26 cellular contexts compared by ENCODE assay signal in the genomic region with DNA sequence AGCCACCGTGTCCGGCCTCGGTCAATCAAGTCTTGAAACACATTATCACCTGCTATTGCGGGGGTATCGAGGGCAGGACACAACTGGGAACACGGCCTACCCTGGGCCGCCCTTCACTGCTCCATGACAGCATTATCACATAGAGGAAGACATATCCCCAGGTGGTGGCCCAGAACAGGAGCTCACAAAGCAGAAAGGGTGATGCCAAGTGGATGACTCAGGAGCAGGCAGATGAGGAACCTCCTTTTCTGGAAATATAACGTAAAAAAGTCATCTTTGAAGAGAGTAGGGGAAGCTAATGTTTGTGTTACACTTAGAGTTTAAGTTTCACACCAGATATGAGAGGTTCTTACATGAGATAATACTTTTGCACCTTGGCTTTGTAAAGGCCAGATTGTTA. TPM values are rescaled to one million over a fixed set of nuclear protein-coding genes. Genes with fewer than 3 reads are reported as not detected.
DNase-seq lines count a peak whose midpoint lies in the region; ATAC-seq, FAIRE-seq and TF ChIP-seq lines count a peak whose summit lies in the region.
"Had no signal": no experiment of that assay in that cellular context is flagged by ENCODE, and none has a peak within 500 bp of the region (broad histone marks: within the 10 kb centered on the region; RNA-seq: fewer than 3 reads in every experiment).

No MANE protein-coding gene starts in this region.

- FAIRE-seq in endothelial cell of umbilical vein (lab: Jason Lieb, UNC): peak; percentile 55
- FAIRE-seq: GM18507, H1 had no signal

- no peaks in the 10 kb centered on the region for H3K9me1 ChIP-seq in endothelial cell of umbilical vein (replicated peaks; ENCODE audit: control insufficient read depth, extremely low read depth, insufficient read depth, low read length)

- H3K4me1 ChIP-seq in endothelial cell of umbilical vein (ENCODE audit: control insufficient read depth, extremely low read depth, insufficient read depth, low read length): peaks cover 15% of the 10 kb centered on the region
- H3K4me1 ChIP-seq in osteoblast (ENCODE audit: insufficient read depth, low read length): peaks cover 7% of the 10 kb centered on the region
- no peaks in the 10 kb centered on the region for H3K4me1 ChIP-seq in lower lobe of right lung
- H3K4me1 ChIP-seq: SJSA1 had no signal

- H3K4me3 ChIP-seq in endothelial cell of umbilical vein (replicated peaks in 1 of 3; ENCODE audit: insufficient read depth in 1 of 3, low read depth in 1 of 3, low read length in 3 of 3) (no peak overlapping the region), osteoblast (ENCODE audit: insufficient read depth, low read length) (no peak overlapping the region), lower lobe of right lung (no peak overlapping the region)
- H3K4me3 ChIP-seq: BLaER1, SJSA1 had no signal

- DNase-seq in GM03348 (ENCODE audit: low spot score) (peak; percentile 9), M059J (ENCODE audit: low read depth) (peak; percentile 42), endothelial cell of umbilical vein (ENCODE audit: low read depth, low spot score) (no peak), osteoblast (ENCODE audit: insufficient read length, low spot score, missing footprints) (no peak), T-helper 9 cell (no peak), lower lobe of right lung (no peak)
- DNase-seq: CD4-positive, alpha-beta T cell; COR-L47; DMS79; Kasumi-1; MM.1S; NCI-H1092 treated with DMSO at 0.1 percent for 48 hours; NCI-H1436 treated with DMSO at 0.1 percent for 48 hours; NCI-H2029 treated with DMSO at 0.1 percent for 48 hours; NCI-H226; NCI-H524; NCI-H774 had no signal

- TF ChIP-seq CTCF in endothelial cell of umbilical vein (IDR thresholded peaks at IDR 0.05; ENCODE audit: extremely low read depth in 1 of 2, insufficient read depth in 1 of 2, low read depth in 1 of 2, low read length in 2 of 2) (no peak), osteoblast (IDR thresholded peaks at IDR 0.05; ENCODE audit: extremely low read depth, low read depth, low read length) (no peak), lower lobe of right lung (IDR thresholded peaks at IDR 0.05) (no peak)

- no peak for TF ChIP-seq POLR2A in endothelial cell of umbilical vein (IDR thresholded peaks at IDR 0.05; ENCODE audit: low read depth, low read length)

- H3K9ac ChIP-seq in endothelial cell of umbilical vein (replicated peaks; ENCODE audit: extremely low read depth, insufficient read depth, low read length): no peak overlapping the region
- H3K9ac ChIP-seq: BLaER1 had no signal

- no peaks in the 10 kb centered on the region for H3K27me3 ChIP-seq in endothelial cell of umbilical vein (ENCODE audit: control insufficient read depth in 2 of 2, insufficient read depth in 2 of 2, low read length in 2 of 2)
- H3K27me3 ChIP-seq in osteoblast (ENCODE audit: insufficient read depth, low read length): no peaks in the 10 kb centered on the region
- H3K27me3 ChIP-seq in lower lobe of right lung (ENCODE audit: low read depth): no peaks in the 10 kb centered on the region
- H3K27me3 ChIP-seq: BLaER1, SJSA1 had no signal

- BruUV-seq in endothelial cell of umbilical vein (replicated peaks; lab: Mats Ljungman, UMichigan): no TSS peak

- dilution Hi-C loops in endothelial cell of umbilical vein (cut with MboI; ENCODE audit: extremely low pct_ligation_motif_present, low sequenced_read_pairs): no loop called here

- intact Hi-C loops in endothelial cell of umbilical vein (cut with micrococcal nuclease): no loop called here
- intact Hi-C loops in lower lobe of right lung (cut with DNase I): no loop called here

- H3K27ac ChIP-seq in endothelial cell of umbilical vein (ENCODE audit: insufficient read depth, low read depth, low read length): no peak overlapping the region
- peak overlapping the region; percentile 48 for H3K27ac ChIP-seq in osteoblast (ENCODE audit: low read depth, low read length)
- no peak overlapping the region for H3K27ac ChIP-seq in lower lobe of right lung
- H3K27ac ChIP-seq: BLaER1, SJSA1 had no signal

- H2AFZ ChIP-seq in endothelial cell of umbilical vein (ENCODE audit: low read depth, low read length) (no peak overlapping the region), osteoblast (ENCODE audit: low read length) (no peak overlapping the region)

- H3K36me3 ChIP-seq in endothelial cell of umbilical vein (ENCODE audit: control insufficient read depth in 2 of 2, extremely low read depth in 1 of 2, insufficient read depth in 2 of 2, low read length in 2 of 2) (no peaks in the 10 kb centered on the region), osteoblast (ENCODE audit: insufficient read depth, low read length) (no peaks in the 10 kb centered on the region), lower lobe of right lung (no peaks in the 10 kb centered on the region)
- H3K36me3 ChIP-seq: BLaER1, SJSA1 had no signal

- ATAC-seq in HG03095 (IDR thresholded peaks at IDR 0.05; ENCODE audit: unreplicated experiment) (no peak), lower lobe of right lung (no peak)
- ATAC-seq: HCT116, Right ventricle myocardium inferior had no signal

- H3K9me3 ChIP-seq in endothelial cell of umbilical vein (replicated peaks; ENCODE audit: control insufficient read depth, insufficient read depth, low read length) (no peaks in the 10 kb centered on the region), osteoblast (ENCODE audit: low read depth, low read length) (no peaks in the 10 kb centered on the region), lower lobe of right lung (no peaks in the 10 kb centered on the region)
- H3K9me3 ChIP-seq: BLaER1, SJSA1 had no signal

- H4K20me1 ChIP-seq in endothelial cell of umbilical vein (replicated peaks; ENCODE audit: control insufficient read depth, extremely low read depth, insufficient read depth, low read length) (no peaks in the 10 kb centered on the region), osteoblast (ENCODE audit: insufficient read depth, low read length) (no peaks in the 10 kb centered on the region)
- H4K20me1 ChIP-seq: BLaER1 had no signal

- H3K4me2 ChIP-seq in endothelial cell of umbilical vein (ENCODE audit: insufficient read depth, low read length) (no peak overlapping the region), osteoblast (ENCODE audit: insufficient read depth, low read length) (no peak overlapping the region)
- H3K4me2 ChIP-seq: BLaER1 had no signal

- POLR2A ChIA-PET in endothelial cell of umbilical vein (lab: Charles Lee): no interaction called here

- CTCF ChIA-PET in endothelial cell of umbilical vein (lab: Charles Lee): interaction anchor here (1.0 kb wide), 1 partner anchor 17 kb away, joined by 3 read pairs; no protein-coding TSS in a partner anchor

- H3K79me2 ChIP-seq in endothelial cell of umbilical vein (ENCODE audit: control insufficient read depth, insufficient read depth, low read length) (no peaks in the 10 kb centered on the region), osteoblast (ENCODE audit: insufficient read depth, low read length) (no peaks in the 10 kb centered on the region)

TF ChIP-seq in endothelial cell of umbilical vein, 7 proteins besides CTCF, POLR2A, EP300 and RAD21:
- TF ChIP-seq POLR2AphosphoS5 (IDR thresholded peaks at IDR 0.05; ENCODE audit: insufficient read depth, low read depth, low read length) (no peak), FOS (IDR thresholded peaks at IDR 0.05; ENCODE audit: borderline replicate concordance, insufficient read depth, low read length) (peak; percentile 34)

RNA-seq across cellular contexts. Expression of gene SUPT20HL1, which starts 5.3 kb away (rescaled TPM):
- not detected in 2 replicates for total RNA-seq in M059J (2014; rRNA removed; shearing (Covaris generic))
- total RNA-seq in endothelial cell of umbilical vein (not detected in 2 replicates), osteoblast (not detected in 2 replicates), lower lobe of right lung (not detected)
- polyA plus RNA-seq in endothelial cell of umbilical vein: not detected in 2 replicates
- polyA plus RNA-seq in endothelial cell of umbilical vein (2011; cell fraction: cytosol; rRNA removed): not detected in 2 replicates
- not detected in 2 replicates for polyA plus RNA-seq in endothelial cell of umbilical vein (2011; cell fraction: nucleus; rRNA removed)
- polyA plus RNA-seq in endothelial cell of umbilical vein (2012): not detected in 2 replicates
- polyA minus RNA-seq in endothelial cell of umbilical vein: not detected in 2 replicates
- polyA minus RNA-seq in endothelial cell of umbilical vein (2011; cell fraction: cytosol; rRNA and poly(A)+ RNA removed): not detected
- not detected in 2 replicates for polyA minus RNA-seq in endothelial cell of umbilical vein (2011; cell fraction: nucleus; rRNA and poly(A)+ RNA removed)
- total RNA-seq: CD4-positive, alpha-beta T cell; G401; H1; OCI-LY7; Right ventricle myocardium inferior; SJSA1 had no signal
- polyA plus RNA-seq: H1 had no signal

RNA-seq across cellular contexts. Expression of gene SUPT20HL2, which starts 41.2 kb away (rescaled TPM):
- 0.17 TPM in 1 of 2 replicates, not detected in the other for total RNA-seq in M059J (2014; rRNA removed; shearing (Covaris generic))
- total RNA-seq in endothelial cell of umbilical vein: not detected in 2 replicates
- not detected in 2 replicates for polyA plus RNA-seq in endothelial cell of umbilical vein
- polyA plus RNA-seq in endothelial cell of umbilical vein (2011; cell fraction: cytosol; rRNA removed): not detected in 2 replicates
- polyA plus RNA-seq in endothelial cell of umbilical vein (2011; cell fraction: nucleus; rRNA removed): not detected in 2 replicates
- not detected in 2 replicates for polyA plus RNA-seq in endothelial cell of umbilical vein (2012)
- polyA minus RNA-seq in endothelial cell of umbilical vein: not detected in 2 replicates
- not detected for polyA minus RNA-seq in endothelial cell of umbilical vein (2011; cell fraction: cytosol; rRNA and poly(A)+ RNA removed)
- polyA minus RNA-seq in endothelial cell of umbilical vein (2011; cell fraction: nucleus; rRNA and poly(A)+ RNA removed): not detected in 2 replicates
- not detected in 2 replicates for total RNA-seq in osteoblast
- not detected for total RNA-seq in lower lobe of right lung
- total RNA-seq: CD4-positive, alpha-beta T cell; G401; H1; OCI-LY7; Right ventricle myocardium inferior; SJSA1 had no signal
- polyA plus RNA-seq: H1 had no signal

Comparison
In these comparisons a context has a peak if more than half of its experiments do, and no peak if none do; other contexts are left out.
1. DNase-seq: peak in GM03348 (single experiment) and M059J (single experiment); none in endothelial cell of umbilical vein (single experiment), osteoblast (single experiment), T-helper 9 cell (single experiment) and lower lobe of right lung (single experiment).